Comparison of ENCODE assay signal across 13 cellular contexts in genomic region chr1:14263207-14263606, GRCh38.
"Had no signal": no experiment of that assay in that cellular context is flagged by ENCODE, and none has a peak within 500 bp of the region (broad histone marks: within the 10 kb centered on the region; RNA-seq: fewer than 3 reads in every experiment).

No MANE protein-coding gene starts in this region.

- H3K4me3 Mint-ChIP-seq: activated naive CD4-positive, alpha-beta T cell treated with anti-CD3 and anti-CD28 coated beads, Interleukin-2, amount 50 U/mL, for 24 hours; central memory CD8-positive, alpha-beta T cell; neural progenitor cell had no signal

- DNase-seq: activated CD4-positive, CD25-positive, alpha-beta regulatory T cell; activated effector memory CD4-positive, alpha-beta T cell treated with Interleukin-2 at 50 U/mL for 16 hours; activated T-cell treated with anti-CD3 and anti-CD28 coated beads, Interleukin-2, amount 50 U/mL, for 1 hour; cortex of kidney; effector memory CD4-positive, alpha-beta T cell; gastrocnemius medialis; pancreas; stimulated activated CD4-positive, alpha-beta T cell treated with anti-CD3 and anti-CD28 coated beads, Interleukin-4, amount 100 ng/mL, for 4 hours; uterus had no signal

- H3K4me1 Mint-ChIP-seq: activated naive CD4-positive, alpha-beta T cell treated with anti-CD3 and anti-CD28 coated beads, Interleukin-2, amount 50 U/mL, for 24 hours; central memory CD8-positive, alpha-beta T cell had no signal

- H3K27ac ChIP-seq: gastrocnemius medialis, neural progenitor cell, pancreas, skin epidermis, uterus had no signal

- H3K36me3 Mint-ChIP-seq: activated naive CD4-positive, alpha-beta T cell treated with anti-CD3 and anti-CD28 coated beads, Interleukin-2, amount 50 U/mL, for 24 hours; neural progenitor cell had no signal

- H3K27me3 ChIP-seq: gastrocnemius medialis, neural progenitor cell, uterus had no signal

- H3K36me3 ChIP-seq: gastrocnemius medialis, neural progenitor cell, pancreas, uterus had no signal

- H3K9me3 Mint-ChIP-seq: activated naive CD4-positive, alpha-beta T cell treated with anti-CD3 and anti-CD28 coated beads, Interleukin-2, amount 50 U/mL, for 24 hours; central memory CD8-positive, alpha-beta T cell; neural progenitor cell had no signal

- H3K4me1 ChIP-seq: gastrocnemius medialis, pancreas, uterus had no signal

- ATAC-seq: gastrocnemius medialis, pancreas had no signal

- H3K27ac Mint-ChIP-seq: activated naive CD4-positive, alpha-beta T cell treated with anti-CD3 and anti-CD28 coated beads, Interleukin-2, amount 50 U/mL, for 24 hours; neural progenitor cell had no signal

- H3K4me3 ChIP-seq: gastrocnemius medialis, neural progenitor cell, pancreas, skin epidermis, uterus had no signal

- H3K9me3 ChIP-seq: gastrocnemius medialis, pancreas, uterus had no signal
